22 cellular contexts compared by ENCODE assay signal in the genomic region with DNA sequence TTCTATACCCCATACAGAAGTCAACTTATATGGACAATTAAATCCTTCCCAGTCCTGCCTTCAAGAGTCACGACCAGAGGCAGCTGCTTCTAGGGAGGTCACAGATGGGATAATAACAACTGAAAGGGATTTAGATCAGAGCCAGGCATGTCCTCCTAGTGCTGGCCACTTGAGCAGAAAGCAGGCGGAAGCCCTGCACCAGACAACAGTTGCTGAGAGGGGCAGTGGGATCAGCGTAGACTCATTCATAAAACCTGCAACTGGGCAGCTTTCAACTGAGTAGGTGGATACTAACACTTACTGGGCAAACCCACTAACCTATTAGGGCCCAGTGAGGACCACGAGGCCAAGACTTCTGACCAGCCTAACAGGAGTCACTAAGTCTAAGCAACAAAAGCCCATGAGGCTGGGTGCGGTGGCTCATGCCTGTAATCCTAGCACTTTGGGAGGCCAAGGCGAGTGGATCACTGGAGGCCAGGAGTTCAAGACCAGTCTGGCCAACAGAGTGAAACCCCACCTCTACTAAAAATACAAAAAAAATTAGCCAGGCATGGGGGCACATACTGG.
DNase-seq lines count a peak whose midpoint lies in the region; ATAC-seq and TF ChIP-seq lines count a peak whose summit lies in the region.
"Had no signal": no experiment of that assay in that cellular context is flagged by ENCODE, and none has a peak within 500 bp of the region (broad histone marks: within the 10 kb centered on the region; RNA-seq: fewer than 3 reads in every experiment).

No MANE protein-coding gene starts in this region.

- no peaks in the 10 kb centered on the region for H3K79me2 ChIP-seq in SK-N-SH (ENCODE audit: insufficient read depth)

- H3K36me3 ChIP-seq in SK-N-SH (replicated peaks in 1 of 2; ENCODE audit: control insufficient read depth in 1 of 2, insufficient read depth in 2 of 2, low read length in 1 of 2), result no peaks in the 10 kb centered on the region
- H3K36me3 ChIP-seq in neuronal stem cell (replicated peaks in 1 of 2; ENCODE audit: control insufficient read depth in 2 of 2, insufficient read depth in 2 of 2, low read length in 2 of 2), result no peaks in the 10 kb centered on the region
- peaks cover 4% of the 10 kb centered on the region for H3K36me3 ChIP-seq in upper lobe of right lung
- H3K36me3 ChIP-seq: BLaER1 treated with 17β-estradiol and CSF1 and Interleukin-3, amounts not matched to agents 10 nM and 100 nM had no signal

- no peak overlapping the region for H3K27ac ChIP-seq in SK-N-SH (ENCODE audit: low read depth in 2 of 2, low read length in 1 of 2)
- H3K27ac ChIP-seq in neuronal stem cell (replicated peaks; ENCODE audit: low read length), result peak overlapping the region; percentile 46
- H3K27ac ChIP-seq in upper lobe of right lung, result peak overlapping the region; percentile 6
- H3K27ac ChIP-seq: 22Rv1; BLaER1 treated with 17β-estradiol and CSF1 and Interleukin-3, amounts not matched to agents 10 nM and 100 nM; body of pancreas had no signal

- POLR2A ChIA-PET in SK-N-SH (lab: Yijun Ruan, JAX), result no interaction called here

- H4K91ac ChIP-seq in neuronal stem cell (ENCODE audit: low read depth, low read length, poor library complexity), result no peak overlapping the region

- H3K9ac ChIP-seq in SK-N-SH (no peak overlapping the region), neuronal stem cell (ENCODE audit: low read depth, low read length, poor library complexity) (no peak overlapping the region)
- H3K9ac ChIP-seq: BLaER1 treated with 17β-estradiol and CSF1 and Interleukin-3, amounts not matched to agents 10 nM and 100 nM had no signal

- no peak overlapping the region for H4K8ac ChIP-seq in neuronal stem cell (ENCODE audit: low read depth, low read length)

- DNase-seq in SK-N-SH, result no peak
- DNase-seq in cardiac septum (ENCODE audit: low spot score), result peak; percentile 68
- DNase-seq in neuronal stem cell (ENCODE audit: low spot score), result no peak
- no peak for DNase-seq in upper lobe of right lung
- no peak for DNase-seq in NAMALWA (ENCODE audit: low spot score)
- DNase-seq: activated CD4-positive, alpha-beta T cell treated with anti-CD3 and anti-CD28 coated beads for 48 hours; activated T-cell treated with anti-CD3 and anti-CD28 coated beads, Interleukin-2, amount 50 U/mL, for 4 hours; body of pancreas; GF-D8; hippocampal formation; midbrain; NCI-H1930; NCI-H774; occipital lobe; stimulated activated naive B cell treated with anti-CD40 and anti-IgM and Interleukin-4, amounts not matched to agents 10 μg/mL and 1 μg/mL and 100 μg/mL, for 72 hours; trophoblast cell had no signal

- no peaks in the 10 kb centered on the region for H3F3A ChIP-seq in SK-N-SH (replicated peaks; ENCODE audit: insufficient read depth)

- H4K20me1 ChIP-seq in SK-N-SH (ENCODE audit: insufficient read depth), result no peaks in the 10 kb centered on the region
- H4K20me1 ChIP-seq: BLaER1 treated with 17β-estradiol and CSF1 and Interleukin-3, amounts not matched to agents 10 nM and 100 nM had no signal

- H2BK15ac ChIP-seq in neuronal stem cell (ENCODE audit: low read length), result no peak overlapping the region

- H2BK12ac ChIP-seq in neuronal stem cell (ENCODE audit: low read length), result no peak overlapping the region

- intact Hi-C loops in cardiac septum (cut with DNase I) (no loop called here), upper lobe of right lung (cut with DNase I) (no loop called here)

- H2AK5ac ChIP-seq in neuronal stem cell (ENCODE audit: low read depth, low read length), result no peak overlapping the region

- no peak overlapping the region for H2BK5ac ChIP-seq in neuronal stem cell (ENCODE audit: low read length)

- H3K4me1 ChIP-seq in SK-N-SH (ENCODE audit: control insufficient read depth in 1 of 2, insufficient read depth in 2 of 2, low read depth in 1 of 2, low read length in 1 of 2) (peaks cover 0 to 5% of the 10 kb centered on the region in 2 experiments; a peak in 1 of 4 replicates), neuronal stem cell (ENCODE audit: control insufficient read depth in 2 of 2, insufficient read depth in 1 of 2, low read depth in 1 of 2, low read length in 2 of 2) (peaks cover 19 to 23% of the 10 kb centered on the region in 2 donors), upper lobe of right lung (peaks cover 17% of the 10 kb centered on the region)

- no peaks in the 10 kb centered on the region for H3K9me2 ChIP-seq in SK-N-SH

- H3K14ac ChIP-seq in neuronal stem cell (ENCODE audit: low read length), result no peak overlapping the region

- H2BK120ac ChIP-seq in neuronal stem cell (ENCODE audit: low read depth, low read length), result no peak overlapping the region

- TF ChIP-seq RAD21 in SK-N-SH (IDR thresholded peaks at IDR 0.05; ENCODE audit: low read length), result no peak

- H3K9me3 ChIP-seq in SK-N-SH (no peaks in the 10 kb centered on the region), neuronal stem cell (replicated peaks in 1 of 2; ENCODE audit: control insufficient read depth in 2 of 2, insufficient read depth in 1 of 2, low read depth in 1 of 2, low read length in 2 of 2) (no peaks in the 10 kb centered on the region), upper lobe of right lung (no peaks in the 10 kb centered on the region)
- H3K9me3 ChIP-seq: BLaER1 treated with 17β-estradiol and CSF1 and Interleukin-3, amounts not matched to agents 10 nM and 100 nM; body of pancreas had no signal

- 89% methylated on average over 4 of the region's 6 CpGs for WGBS in SK-N-SH (ENCODE audit: low lambda C conversion rate)
- WGBS in neuronal stem cell (ENCODE audit: extremely low coverage in 2 of 2, insufficient read length in 2 of 2, insufficient replicate concordance in 1 of 2), 2 donors, result no CpG with 5 or more reads among the region's 6 CpGs

- H3K18ac ChIP-seq in neuronal stem cell (ENCODE audit: low read length), result no peak overlapping the region

- no peak for TF ChIP-seq EP300 in SK-N-SH (IDR thresholded peaks at IDR 0.05; ENCODE audit: borderline replicate concordance in 1 of 2, low read depth in 1 of 2, low read length in 1 of 2)

- no peak overlapping the region for H2AFZ ChIP-seq in SK-N-SH (ENCODE audit: low read depth)
- peak overlapping the region; percentile 44 for H2AFZ ChIP-seq in neuronal stem cell (ENCODE audit: low read length)

- TF ChIP-seq CTCF in SK-N-SH (IDR thresholded peaks at IDR 0.05) (no peak), upper lobe of right lung (IDR thresholded peaks at IDR 0.05) (no peak)

- no peak overlapping the region for H3K4me3 ChIP-seq in SK-N-SH (ENCODE audit: low read depth in 2 of 2, low read length in 1 of 2)
- H3K4me3 ChIP-seq in neuronal stem cell (ENCODE audit: low read length in 2 of 2), result no peak overlapping the region
- H3K4me3 ChIP-seq in upper lobe of right lung, result no peak overlapping the region
- H3K4me3 ChIP-seq: BLaER1 treated with 17β-estradiol and CSF1 and Interleukin-3, amounts not matched to agents 10 nM and 100 nM; body of pancreas had no signal

- H3K4ac ChIP-seq in neuronal stem cell (ENCODE audit: low read length), result no peak overlapping the region

- peak; percentile 61 for ATAC-seq in SK-N-SH treated with all-trans-retinoic acid at 6 μM for 48 hours
- no peak for ATAC-seq in upper lobe of right lung
- no peak for ATAC-seq in HG02571 (IDR thresholded peaks at IDR 0.05; ENCODE audit: unreplicated experiment)
- ATAC-seq in GM18519 (IDR thresholded peaks at IDR 0.05; ENCODE audit: low FRiP score, unreplicated experiment), result no peak
- ATAC-seq: activated naive CD4-positive, alpha-beta T cell treated with anti-CD3 and anti-CD28 coated beads, Interleukin-2, amount 50 U/mL, for 72 hours; activated T-cell treated with anti-CD3 and anti-CD28 coated beads, Interleukin-2, amount 50 U/mL, for 4 hours; body of pancreas; stimulated activated naive B cell treated with anti-CD40 and anti-IgM and Interleukin-4, amounts not matched to agents 10 μg/mL and 1 μg/mL and 100 μg/mL, for 72 hours had no signal

- CTCF ChIA-PET in SK-N-SH (lab: Yijun Ruan, JAX), result interaction anchor here (1.3 kb wide), 1 partner anchor 34 kb away, joined by 5 read pairs; no protein-coding TSS in a partner anchor

- H3K4me2 ChIP-seq in SK-N-SH (no peak overlapping the region), neuronal stem cell (ENCODE audit: insufficient read depth, low read length, poor library complexity, severe bottlenecking) (no peak overlapping the region)
- H3K4me2 ChIP-seq: BLaER1 treated with 17β-estradiol and CSF1 and Interleukin-3, amounts not matched to agents 10 nM and 100 nM had no signal

- no peak overlapping the region for H3K23ac ChIP-seq in neuronal stem cell (ENCODE audit: low read depth, low read length, poor library complexity)

- no peaks in the 10 kb centered on the region for H3K79me1 ChIP-seq in neuronal stem cell (ENCODE audit: low read depth, low read length)

- H3K27me3 ChIP-seq in SK-N-SH (ENCODE audit: insufficient read depth), result no peaks in the 10 kb centered on the region
- no peaks in the 10 kb centered on the region for H3K27me3 ChIP-seq in neuronal stem cell (ENCODE audit: control insufficient read depth in 3 of 3, insufficient read depth in 3 of 3, low read depth in 1 of 3, low read length in 3 of 3)
- H3K27me3 ChIP-seq in upper lobe of right lung, result no peaks in the 10 kb centered on the region
- H3K27me3 ChIP-seq: BLaER1 treated with 17β-estradiol and CSF1 and Interleukin-3, amounts not matched to agents 10 nM and 100 nM; body of pancreas had no signal

TF ChIP-seq in SK-N-SH treated with all-trans-retinoic acid at 6 μM for 48 hours, 23 proteins besides CTCF, POLR2A, EP300 and RAD21 (continues in another document):
- TF ChIP-seq ZNF70 (CRISPR knock-in tag; IDR thresholded peaks at IDR 0.05), result no peak
- TF ChIP-seq SNAI2 (CRISPR knock-in tag; IDR thresholded peaks at IDR 0.05), result no peak
- TF ChIP-seq ZNF8 (CRISPR knock-in tag; IDR thresholded peaks at IDR 0.05), result no peak
- no peak for TF ChIP-seq RARB (CRISPR knock-in tag; IDR thresholded peaks at IDR 0.05)

TF ChIP-seq in SK-N-SH, 30 proteins besides CTCF, POLR2A, EP300 and RAD21 (continues in another document):
- TF ChIP-seq TCF12 (IDR thresholded peaks at IDR 0.05), result no peak
- TF ChIP-seq MEF2A (IDR thresholded peaks at IDR 0.05; ENCODE audit: borderline replicate concordance, low read depth), result no peak
- no peak for TF ChIP-seq FOSL2 (IDR thresholded peaks at IDR 0.05; ENCODE audit: borderline replicate concordance, low read depth)
- TF ChIP-seq SIN3A (IDR thresholded peaks at IDR 0.05; ENCODE audit: borderline replicate concordance, low read depth, low read length), result no peak
- no peak for TF ChIP-seq FOXJ3 (CRISPR knock-in tag; IDR thresholded peaks at IDR 0.05)
- no peak for TF ChIP-seq RXRA (IDR thresholded peaks at IDR 0.05; ENCODE audit: borderline replicate concordance, low read depth)
- no peak for TF ChIP-seq SMC3 (IDR thresholded peaks at IDR 0.05; ENCODE audit: low read depth, low read length)
- no peak for TF ChIP-seq EZH2phosphoT487 (IDR thresholded peaks at IDR 0.05; ENCODE audit: borderline replicate concordance, low read depth)
- no peak for TF ChIP-seq NFIC (IDR thresholded peaks at IDR 0.05; ENCODE audit: borderline replicate concordance)
- no peak for TF ChIP-seq GATA2 (CRISPR knock-in tag; IDR thresholded peaks at IDR 0.05)

Comparison
In these comparisons a context has a peak if more than half of its experiments do, and no peak if none do; other contexts are left out.
1. H3K27ac ChIP-seq: peak in neuronal stem cell (single experiment) and upper lobe of right lung (single experiment); none in SK-N-SH (0 of 2).